ENCODE assay signal across 36 cellular contexts in genomic region chr11:109898592-109898991, GRCh38.
"Had no signal": no experiment of that assay in that cellular context is flagged by ENCODE, and none has a peak within 500 bp of the region (broad histone marks: within the 10 kb centered on the region; RNA-seq: fewer than 3 reads in every experiment).

No MANE protein-coding gene starts in this region.

- H3K36me3 ChIP-seq: MG63 had no signal

- H3K4me3 ChIP-seq: MG63 had no signal

- H3K27me3 ChIP-seq: MG63 had no signal

- DNase-seq: Karpas-422, Kasumi-1, MG63, MM.1S, NCI-H1048, NCI-H1092, NCI-H1092 treated with DMSO at 0.1 percent for 48 hours, NCI-H1105, NCI-H1105 treated with DMSO at 0.1 percent for 48 hours, NCI-H1417, NCI-H1417 treated with DMSO at 0.1 percent for 48 hours, NCI-H1436, NCI-H1436 treated with DMSO at 0.1 percent for 48 hours, NCI-H146, NCI-H1694, NCI-H1694 treated with DMSO at 0.1 percent for 48 hours, NCI-H187, NCI-H187 treated with DMSO at 0.1 percent for 48 hours, NCI-H1930, NCI-H2029, NCI-H2029 treated with DMSO at 0.1 percent for 48 hours, NCI-H2081, NCI-H2081 treated with DMSO at 0.1 percent for 48 hours, NCI-H2107, NCI-H2171, NCI-H2171 treated with DMSO at 0.1 percent for 48 hours, NCI-H2227 treated with DMSO at 0.1 percent for 48 hours, NCI-H226, NCI-H345, NCI-H446, NCI-H446 treated with DMSO at 0.1 percent for 48 hours, NCI-H510A, NCI-H510A treated with DMSO at 0.1 percent for 48 hours, NCI-H524, NCI-H524 treated with DMSO at 0.1 percent for 48 hours, NCI-H526 had no signal
